In genomic region chr15:40982855-40983254, GRCh38 we compare ENCODE assay signal across 17 cellular contexts. TPM values are rescaled to one million over a fixed set of nuclear protein-coding genes. Genes with fewer than 3 reads are reported as not detected.
DNase-seq lines count a peak whose midpoint lies in the region; ATAC-seq, FAIRE-seq and TF ChIP-seq lines count a peak whose summit lies in the region.
"Had no signal": no experiment of that assay in that cellular context is flagged by ENCODE, and none has a peak within 500 bp of the region (broad histone marks: within the 10 kb centered on the region; RNA-seq: fewer than 3 reads in every experiment).

No MANE protein-coding gene starts in this region.

- no peak overlapping the region for H3K4me3 ChIP-seq in right lobe of liver
- no peak overlapping the region for H3K4me3 ChIP-seq in HepG2 (replicated peaks in 1 of 3; ENCODE audit: insufficient read depth in 1 of 3, low read depth in 2 of 3, low read length in 3 of 3)
- H3K4me3 ChIP-seq in ascending aorta: no peak overlapping the region
- no peak overlapping the region for H3K4me3 ChIP-seq in CD8-positive, alpha-beta memory T cell (ENCODE audit: low read length)
- H3K4me3 ChIP-seq: pancreas, transverse colon had no signal

- H3K27me3 ChIP-seq in right lobe of liver (no peaks in the 10 kb centered on the region), HepG2 (ENCODE audit: control insufficient read depth in 1 of 2, insufficient read depth in 2 of 2, low read length in 2 of 2) (no peaks in the 10 kb centered on the region), ascending aorta (no peaks in the 10 kb centered on the region)
- no peaks in the 10 kb centered on the region for H3K27me3 ChIP-seq in CD8-positive, alpha-beta memory T cell (ENCODE audit: insufficient read depth, low read length, poor library complexity, severe bottlenecking)
- H3K27me3 ChIP-seq: pancreas, transverse colon had no signal

- DNase-seq in right lobe of liver (no peak), HepG2 (ENCODE audit: low spot score) (no peak), ascending aorta (ENCODE audit: low spot score in 2 of 2) (peak in 1 of 2 donors; percentile 91), hepatic stellate cell (ENCODE audit: low spot score) (peak; percentile 81), omental fat pad (ENCODE audit: low spot score) (no peak), NCI-H1048 (lab: John Stamatoyannopoulos, UW) (no peak)
- no peak for DNase-seq in CD8-positive, alpha-beta memory T cell
- DNase-seq: activated CD8-positive, alpha-beta T cell treated with anti-CD3 and anti-CD28 coated beads for 36 hours; activated effector memory CD4-positive, alpha-beta T cell treated with Interleukin-2 at 50 U/mL for 16 hours; NCI-H187; NCI-H774; pancreas; transverse colon had no signal

- BruUV-seq in HepG2 (replicated peaks; lab: Mats Ljungman, UMichigan): no TSS peak

- H3K36me3 ChIP-seq in right lobe of liver (peaks cover 18 to 99% (median 61%) of the 10 kb centered on the region in 4 donors), HepG2 (replicated peaks in 1 of 2; ENCODE audit: control insufficient read depth in 1 of 2, insufficient read depth in 2 of 2, low read length in 2 of 2) (peaks cover 40 to 95% of the 10 kb centered on the region in 2 experiments), ascending aorta (peaks cover 40 to 64% of the 10 kb centered on the region in 2 donors)
- peaks cover 82% of the 10 kb centered on the region for H3K36me3 ChIP-seq in CD8-positive, alpha-beta memory T cell (ENCODE audit: insufficient read depth, low read length)

- TF ChIP-seq CTCF in right lobe of liver (IDR thresholded peaks at IDR 0.05) (no peak), HepG2 (CRISPR knock-in tag; IDR thresholded peaks at IDR 0.05) (no peak), ascending aorta (IDR thresholded peaks at IDR 0.05) (peak in 2 of 3 experiments; percentile 26 to 31), omental fat pad (IDR thresholded peaks at IDR 0.05) (no peak)

- no peaks in the 10 kb centered on the region for H3K27me3 Mint-ChIP-seq in CD8-positive, alpha-beta memory T cell
- H3K27me3 Mint-ChIP-seq: activated CD8-positive, alpha-beta T cell treated with anti-CD3 and anti-CD28 coated beads for 36 hours; central memory CD8-positive, alpha-beta T cell; memory B cell had no signal

- TF ChIP-seq POLR2A in right lobe of liver (IDR thresholded peaks at IDR 0.05) (no peak), HepG2 (IDR thresholded peaks at IDR 0.05; ENCODE audit: insufficient read depth in 1 of 2, low read depth in 2 of 2, low read length in 2 of 2) (no peak)

- H3K4me1 ChIP-seq in right lobe of liver (no peaks in the 10 kb centered on the region), HepG2 (ENCODE audit: insufficient read depth, low read length) (no peaks in the 10 kb centered on the region), ascending aorta (peaks cover 17 to 49% of the 10 kb centered on the region in 2 donors)
- H3K4me1 ChIP-seq in CD8-positive, alpha-beta memory T cell (ENCODE audit: insufficient read depth, low read length): no peaks in the 10 kb centered on the region
- H3K4me1 ChIP-seq: pancreas, transverse colon had no signal

- TF ChIP-seq EP300 in HepG2 (IDR thresholded peaks at IDR 0.05; ENCODE audit: low read depth in 2 of 2, low read length in 2 of 2) (no peak), HepG2 (CRISPR knock-in tag; IDR thresholded peaks at IDR 0.05; ENCODE audit: borderline replicate concordance) (no peak)

- no peaks in the 10 kb centered on the region for H4K20me1 ChIP-seq in HepG2 (ENCODE audit: insufficient read depth, low read length)

- ATAC-seq in right lobe of liver: peak; percentile 29 to 52 (median 36)
- no peak for ATAC-seq in HepG2
- ATAC-seq in omental fat pad (ENCODE audit: low FRiP score): no peak
- ATAC-seq in HG03175 (IDR thresholded peaks at IDR 0.05; ENCODE audit: unreplicated experiment): no peak
- ATAC-seq: activated CD8-positive, alpha-beta T cell treated with anti-CD3 and anti-CD28 coated beads for 36 hours; pancreas had no signal

- no peaks in the 10 kb centered on the region for H3K9me3 ChIP-seq in right lobe of liver
- no peaks in the 10 kb centered on the region for H3K9me3 ChIP-seq in HepG2 (ENCODE audit: low read length)
- H3K9me3 ChIP-seq in ascending aorta: no peaks in the 10 kb centered on the region
- no peaks in the 10 kb centered on the region for H3K9me3 ChIP-seq in CD8-positive, alpha-beta memory T cell (ENCODE audit: low read length)
- H3K9me3 ChIP-seq: pancreas, transverse colon had no signal

- CTCF ChIA-PET in HepG2 (lab: Yijun Ruan, JAX; ENCODE audit: low intra/inter-chr PET ratio, low total read pairs): no interaction called here
- CTCF ChIA-PET in CD8-positive, alpha-beta memory T cell (lab: Charles Lee): no interaction called here

- H3K4me3 Mint-ChIP-seq in CD8-positive, alpha-beta memory T cell: no peak overlapping the region
- H3K4me3 Mint-ChIP-seq: activated CD8-positive, alpha-beta T cell treated with anti-CD3 and anti-CD28 coated beads for 36 hours; central memory CD8-positive, alpha-beta T cell; memory B cell had no signal

- H3K36me3 Mint-ChIP-seq in CD8-positive, alpha-beta memory T cell: peaks cover 0 to 100% (median 46%) of the 10 kb centered on the region in 3 donors

- no peaks in the 10 kb centered on the region for H3K9me3 Mint-ChIP-seq in CD8-positive, alpha-beta memory T cell
- H3K9me3 Mint-ChIP-seq: activated CD8-positive, alpha-beta T cell treated with anti-CD3 and anti-CD28 coated beads for 36 hours; central memory CD8-positive, alpha-beta T cell; memory B cell had no signal

- no peak for FAIRE-seq in HepG2 (lab: Jason Lieb, UNC)
- FAIRE-seq: pancreas had no signal

- WGBS in right lobe of liver (ENCODE audit: insufficient coverage, low coverage, low lambda C conversion rate, missing lambda C conversion rate): 85% methylated on average over 8 of the region's 13 CpGs
- WGBS in HepG2 (ENCODE audit: low lambda C conversion rate): 97% methylated on average over 13 of the region's 13 CpGs

- no peak overlapping the region for H3K27ac Mint-ChIP-seq in CD8-positive, alpha-beta memory T cell
- H3K27ac Mint-ChIP-seq: activated CD8-positive, alpha-beta T cell treated with anti-CD3 and anti-CD28 coated beads for 36 hours; memory B cell had no signal

- H3K4me2 ChIP-seq in HepG2 (ENCODE audit: low read depth, low read length): no peak overlapping the region
- H3K4me2 ChIP-seq: KMS-11 had no signal

- H3K9ac ChIP-seq in HepG2 (ENCODE audit: insufficient read depth, low read depth, low read length): no peak overlapping the region
- H3K9ac ChIP-seq: KMS-11 had no signal

- POLR2A ChIA-PET in HepG2 (lab: Yijun Ruan, JAX): no interaction called here
- POLR2A ChIA-PET in CD8-positive, alpha-beta memory T cell (lab: Charles Lee): no interaction called here

- H3K27ac ChIP-seq in right lobe of liver (no peak overlapping the region), HepG2 (ENCODE audit: extremely low read length, insufficient read depth, low read length) (no peak overlapping the region), ascending aorta (peak overlapping the region; percentile 82 to 94)
- H3K27ac ChIP-seq in CD8-positive, alpha-beta memory T cell (ENCODE audit: low read depth, low read length): no peak overlapping the region
- H3K27ac ChIP-seq: KMS-11, pancreas, transverse colon had no signal

- no peaks in the 10 kb centered on the region for H3K79me2 ChIP-seq in HepG2 (ENCODE audit: insufficient read depth, low read length)

- intact Hi-C loops in right lobe of liver (cut with DNase I): no loop called here
- intact Hi-C loops in HepG2 (cut with micrococcal nuclease; ENCODE audit: unreplicated experiment): no loop called here
- intact Hi-C loops in ascending aorta (cut with DNase I): loop anchor here (2.0 kb wide), 1 partner anchor 40 kb away; no protein-coding TSS in a partner anchor

- no peak for TF ChIP-seq RAD21 in HepG2 (CRISPR knock-in tag; IDR thresholded peaks at IDR 0.05)

- no peaks in the 10 kb centered on the region for H3K4me1 Mint-ChIP-seq in CD8-positive, alpha-beta memory T cell
- H3K4me1 Mint-ChIP-seq: central memory CD8-positive, alpha-beta T cell; memory B cell had no signal

- no peak overlapping the region for H2AFZ ChIP-seq in HepG2 (ENCODE audit: low read length)

- in situ Hi-C loops in HepG2 (cut with HindIII; ENCODE audit: extremely low pct_ligation_motif_present, low pct_unique_long_range_greater_than_20kb): no loop called here

RNA-seq across cellular contexts. Expression of gene CHAC1, which starts 29.6 kb away (rescaled TPM):
- total RNA-seq in right lobe of liver (10 to 100 TPM in 2 of 6 experiments, 1 to 10 TPM in 1, under 1 TPM in 3; 0.22 to 11.6 (median 0.97) TPM), HepG2 (2016; rRNA removed; fragmentation: Illumina TruSeq; extraction: Trizol) (not detected in 2 replicates), ascending aorta (28.5 TPM), omental fat pad (10 to 100 TPM in 2 of 4 donors, 1 to 10 TPM in 1, under 1 TPM in 1; 0.63 to 63.6 (median 13.4) TPM)
- not detected in 2 replicates for total RNA-seq in HepG2 (2016; cell fraction: cytosol; rRNA removed; fragmentation: Illumina TruSeq; extraction: Trizol; ENCODE audit: low read depth)
- total RNA-seq in HepG2 (2016; cell fraction: insoluble cytoplasmic fraction; rRNA removed; fragmentation: Illumina TruSeq; extraction: Trizol): not detected in 2 replicates
- total RNA-seq in HepG2 (2016; cell fraction: membrane; rRNA removed; fragmentation: Illumina TruSeq; extraction: Trizol): 0.15 TPM in 1 of 2 replicates, not detected in the other
- not detected in 2 replicates for total RNA-seq in HepG2 (2016; cell fraction: nucleus; rRNA removed; fragmentation: Illumina TruSeq; extraction: Trizol)
- polyA plus RNA-seq in HepG2 (2011; rRNA removed): 0.44 and 0.46 TPM in 2 replicates
- 0.41 and 0.63 TPM in 2 replicates for polyA plus RNA-seq in HepG2 (2011; cell fraction: cytosol; rRNA removed)
- polyA plus RNA-seq in HepG2 (2011; cell fraction: nucleus; rRNA removed): 0.21 and 0.48 TPM in 2 replicates
- polyA plus RNA-seq in HepG2 (2012): 0.39 TPM in 1 of 2 replicates, not detected in the other
- polyA plus RNA-seq in HepG2 (2016; cell fraction: cytosol; fragmentation: Illumina TruSeq; extraction: Trizol; ENCODE audit: low read depth): not detected in 2 replicates
- not detected in 2 replicates for polyA plus RNA-seq in HepG2 (2016; cell fraction: insoluble cytoplasmic fraction; fragmentation: Illumina TruSeq; extraction: Trizol; ENCODE audit: low read depth)
- not detected in 2 replicates for polyA plus RNA-seq in HepG2 (2016; cell fraction: membrane; fragmentation: Illumina TruSeq; extraction: Trizol; ENCODE audit: low read depth)
- not detected in 2 replicates for polyA plus RNA-seq in HepG2 (2016; cell fraction: nucleus; fragmentation: Illumina TruSeq; extraction: Trizol; ENCODE audit: insufficient read depth, low read depth)
- polyA minus RNA-seq in HepG2 (2011; rRNA and poly(A)+ RNA removed; ENCODE audit: low replicate concordance): 0.58 and 21.7 TPM in 2 replicates
- polyA minus RNA-seq in HepG2 (2011; cell fraction: cytosol; rRNA and poly(A)+ RNA removed): 1.1 and 2.0 TPM in 2 replicates
- polyA minus RNA-seq in HepG2 (2011; cell fraction: nucleus; rRNA and poly(A)+ RNA removed): 0.39 and 0.62 TPM in 2 replicates
- 10 to 100 TPM; 15.1 to 16.7 TPM for total RNA-seq in CD8-positive, alpha-beta memory T cell
- polyA plus RNA-seq in CD8-positive, alpha-beta memory T cell: not detected

RNA-seq across cellular contexts. Expression of gene DLL4, which starts 53.7 kb away (rescaled TPM):
- 1 to 10 TPM; 2.9 to 8.7 (median 4.2) TPM for total RNA-seq in right lobe of liver
- 0.13 and 0.20 TPM in 2 replicates for total RNA-seq in HepG2 (2016; rRNA removed; fragmentation: Illumina TruSeq; extraction: Trizol)
- 0.09 and 0.10 TPM in 2 replicates for total RNA-seq in HepG2 (2016; cell fraction: cytosol; rRNA removed; fragmentation: Illumina TruSeq; extraction: Trizol; ENCODE audit: low read depth)
- total RNA-seq in HepG2 (2016; cell fraction: insoluble cytoplasmic fraction; rRNA removed; fragmentation: Illumina TruSeq; extraction: Trizol): 0.07 and 0.19 TPM in 2 replicates
- 0.03 and 0.15 TPM in 2 replicates for total RNA-seq in HepG2 (2016; cell fraction: membrane; rRNA removed; fragmentation: Illumina TruSeq; extraction: Trizol)
- 0.19 TPM in 1 of 2 replicates, not detected in the other for total RNA-seq in HepG2 (2016; cell fraction: nucleus; rRNA removed; fragmentation: Illumina TruSeq; extraction: Trizol)
- 0.25 and 0.27 TPM in 2 replicates for polyA plus RNA-seq in HepG2 (2011; rRNA removed)
- 0.13 and 0.24 TPM in 2 replicates for polyA plus RNA-seq in HepG2 (2011; cell fraction: cytosol; rRNA removed)
- 0.50 and 0.61 TPM in 2 replicates for polyA plus RNA-seq in HepG2 (2011; cell fraction: nucleus; rRNA removed)
- 0.13 and 0.43 TPM in 2 replicates for polyA plus RNA-seq in HepG2 (2012)
- polyA plus RNA-seq in HepG2 (2016; cell fraction: cytosol; fragmentation: Illumina TruSeq; extraction: Trizol; ENCODE audit: low read depth): 0.07 TPM in 1 of 2 replicates, not detected in the other
- 0.13 and 0.19 TPM in 2 replicates for polyA plus RNA-seq in HepG2 (2016; cell fraction: insoluble cytoplasmic fraction; fragmentation: Illumina TruSeq; extraction: Trizol; ENCODE audit: low read depth)
- 0.06 and 0.08 TPM in 2 replicates for polyA plus RNA-seq in HepG2 (2016; cell fraction: membrane; fragmentation: Illumina TruSeq; extraction: Trizol; ENCODE audit: low read depth)
- polyA plus RNA-seq in HepG2 (2016; cell fraction: nucleus; fragmentation: Illumina TruSeq; extraction: Trizol; ENCODE audit: insufficient read depth, low read depth): 0.34 and 0.39 TPM in 2 replicates
- 0.98 and 7.6 TPM in 2 replicates for polyA minus RNA-seq in HepG2 (2011; rRNA and poly(A)+ RNA removed; ENCODE audit: low replicate concordance)
- polyA minus RNA-seq in HepG2 (2011; cell fraction: cytosol; rRNA and poly(A)+ RNA removed): 0.35 and 0.59 TPM in 2 replicates
- 0.12 and 0.26 TPM in 2 replicates for polyA minus RNA-seq in HepG2 (2011; cell fraction: nucleus; rRNA and poly(A)+ RNA removed)
- 30.2 TPM for total RNA-seq in ascending aorta
- 10 to 100 TPM in 2 of 4 donors, 1 to 10 TPM in 2; 5.8 to 27.6 (median 10.1) TPM for total RNA-seq in omental fat pad
- not detected for total RNA-seq in CD8-positive, alpha-beta memory T cell
- not detected for polyA plus RNA-seq in CD8-positive, alpha-beta memory T cell
- total RNA-seq: activated CD8-positive, alpha-beta T cell treated with anti-CD3 and anti-CD28 coated beads for 36 hours had no signal

Comparison
In these comparisons a context has a peak if more than half of its experiments do, and no peak if none do; other contexts are left out.
1. ATAC-seq: peak in right lobe of liver (4 of 4); none in HepG2 (single experiment), omental fat pad (single experiment) and HG03175 (single experiment).
2. H3K27ac ChIP-seq: peak in ascending aorta (2 of 2); none in right lobe of liver (0 of 3), HepG2 (single experiment) and CD8-positive, alpha-beta memory T cell (single experiment).
3. CTCF ChIP-seq: peak in ascending aorta (2 of 3); none in right lobe of liver (0 of 4), HepG2 (single experiment) and omental fat pad (0 of 3).